Comparison of ENCODE assay signal across 27 cellular contexts in genomic region chr12:98799822-98800221, GRCh38.
"Had no signal": no experiment of that assay in that cellular context is flagged by ENCODE, and none has a peak within 500 bp of the region (broad histone marks: within the 10 kb centered on the region; RNA-seq: fewer than 3 reads in every experiment).

No MANE protein-coding gene starts in this region.

- H3K4me2 ChIP-seq: hepatocyte had no signal

- H2AFZ ChIP-seq: hepatocyte, parathyroid adenoma had no signal

- H3K27me3 ChIP-seq: hepatocyte, left lung, testis, thyroid gland, transverse colon, upper lobe of left lung, vagina had no signal

- ATAC-seq: left colon; left lung; natural killer cell; right cardiac atrium; sciatic nerve; stimulated activated naive B cell treated with anti-CD40 and anti-IgM and Interleukin-4, amounts not matched to agents 10 μg/mL and 1 μg/mL and 100 μg/mL, for 72 hours; stimulated activated naive CD8-positive, alpha-beta T cell treated with anti-CD3 and anti-CD28 coated beads, Interleukin-15, Interleukin-2, amounts not matched to agents 100 U/mL and 50 U/mL, for 24 hours had no signal

- H3K4me1 ChIP-seq: left lung, parathyroid adenoma, stomach, testis, thyroid gland, transverse colon, upper lobe of left lung, vagina had no signal

- H3K27ac ChIP-seq: hepatocyte, left lung, neutrophil, parathyroid adenoma, skin epidermis, stomach, testis, thyroid gland, transverse colon, upper lobe of left lung, vagina had no signal

- H3K4me3 ChIP-seq: hepatocyte, left lung, lung, skin epidermis, stomach, testis, thyroid gland, transverse colon, upper lobe of left lung, vagina had no signal

- DNase-seq: immature natural killer cell; kidney; left colon; left lung; naive B cell; natural killer cell; nephron progenitor cell; occipital lobe; right cardiac atrium; stimulated activated CD4-positive, alpha-beta T cell treated with anti-CD3 and anti-CD28 coated beads, Interleukin-12 subunit alpha, Interleukin-12 subunit beta, amount 100 ng/mL, for 4 hours; stimulated activated CD4-positive, alpha-beta T cell treated with anti-CD3 and anti-CD28 coated beads, Interleukin-15, amount 100 ng/mL, for 24 hours; stimulated activated CD4-positive, alpha-beta T cell treated with anti-CD3 and anti-CD28 coated beads, Interleukin-2, amount 100 ng/mL, for 24 hours; stimulated activated CD4-positive, alpha-beta T cell treated with anti-CD3 and anti-CD28 coated beads, Interleukin-4, amount 100 ng/mL, for 1 hour; stimulated activated naive B cell treated with anti-CD40 and anti-IgM and Interleukin-4, amounts not matched to agents 10 μg/mL and 1 μg/mL and 100 μg/mL, for 72 hours; stimulated activated naive CD8-positive, alpha-beta T cell treated with anti-CD3 and anti-CD28 coated beads, Interleukin-15, Interleukin-2, amounts not matched to agents 100 U/mL and 50 U/mL, for 24 hours; stomach; testis; thyroid gland; transverse colon; upper lobe of left lung had no signal

- H3K36me3 ChIP-seq: left lung, neutrophil, stomach, thyroid gland, transverse colon, upper lobe of left lung, vagina had no signal

- H3K9ac ChIP-seq: parathyroid adenoma had no signal

- H3K9me3 ChIP-seq: left lung, neutrophil, stomach, testis, thyroid gland, transverse colon, upper lobe of left lung, vagina had no signal
